29 cellular contexts compared by ENCODE assay signal in genomic region chr5:81696418-81697397, GRCh38. TPM values are rescaled to one million over a fixed set of nuclear protein-coding genes. Genes with fewer than 3 reads are reported as not detected.
DNase-seq lines count a peak whose midpoint lies in the region; ATAC-seq, FAIRE-seq and TF ChIP-seq lines count a peak whose summit lies in the region.
"Had no signal": no experiment of that assay in that cellular context is flagged by ENCODE, and none has a peak within 500 bp of the region (broad histone marks: within the 10 kb centered on the region; RNA-seq: fewer than 3 reads in every experiment).

No MANE protein-coding gene starts in this region.

- H3K4me1 Mint-ChIP-seq in activated CD4-positive, alpha-beta T cell treated with anti-CD3 and anti-CD28 coated beads for 36 hours = peaks cover 19% of the 10 kb centered on the region
- H3K4me1 Mint-ChIP-seq in chondrocyte (ENCODE audit: low read depth) (peaks cover 4% of the 10 kb centered on the region), type B pancreatic cell (ENCODE audit: unreplicated experiment) (no peaks in the 10 kb centered on the region)
- H3K4me1 Mint-ChIP-seq: brain, nephron had no signal

- FAIRE-seq in GM18507 (lab: Jason Lieb, UNC) = peak; percentile 56
- FAIRE-seq: A549, H1, HTR-8/SVneo had no signal

- TF ChIP-seq CTCF in chondrocyte (IDR thresholded peaks at IDR 0.05) = no peak
- no peak for TF ChIP-seq CTCF in type B pancreatic cell (conservative IDR thresholded peaks at IDR 0.05)

- H3K27ac Mint-ChIP-seq in activated CD4-positive, alpha-beta T cell treated with anti-CD3 and anti-CD28 coated beads for 36 hours = peak overlapping the region; percentile 19
- H3K27ac Mint-ChIP-seq in chondrocyte (ENCODE audit: unreplicated experiment) (peak overlapping the region; percentile 18), type B pancreatic cell (peak overlapping the region; percentile 36)
- H3K27ac Mint-ChIP-seq: activated CD4-positive, alpha-beta memory T cell treated with anti-CD3 and anti-CD28 coated beads, Interleukin-2, amount 10 ng/mL, durations not matched to agents 7 days and 5 days; activated naive CD4-positive, alpha-beta T cell treated with anti-CD3 and anti-CD28 coated beads for 36 hours; stimulated activated memory B cell treated with anti-CD40 and anti-IgM and Interleukin-4, amounts not matched to agents 10 μg/mL and 1 μg/mL and 100 μg/mL, for 72 hours; T-helper 2 cell treated with Interferon-gamma antibody and Interleukin-4, amounts not matched to agents 5 μg/mL and 100 μg/mL, for 36 hours had no signal

- H3K9me3 Mint-ChIP-seq in activated CD4-positive, alpha-beta T cell treated with anti-CD3 and anti-CD28 coated beads for 36 hours (ENCODE audit: low read depth) = peaks cover 14% of the 10 kb centered on the region
- H3K9me3 Mint-ChIP-seq in chondrocyte (ENCODE audit: low read depth) (peaks cover 27% of the 10 kb centered on the region), type B pancreatic cell (peaks cover 28% of the 10 kb centered on the region)

- no peak for ATAC-seq in activated CD4-positive, alpha-beta T cell treated with anti-CD3 and anti-CD28 coated beads for 36 hours
- ATAC-seq in GM21515 (IDR thresholded peaks at IDR 0.05; ENCODE audit: unreplicated experiment) (no peak), HG03039 (IDR thresholded peaks at IDR 0.05; ENCODE audit: unreplicated experiment) (no peak)
- ATAC-seq: A549; heart left ventricle; stimulated activated memory B cell treated with anti-CD40 and anti-IgM and Interleukin-4, amounts not matched to agents 10 μg/mL and 1 μg/mL and 100 μg/mL, for 72 hours had no signal

- intact Hi-C loops in activated CD4-positive, alpha-beta T cell treated with anti-CD3 and anti-CD28 coated beads for 36 hours (cut with DNase I, micrococcal nuclease) = no loop called here

- H3K27me3 Mint-ChIP-seq in activated CD4-positive, alpha-beta T cell treated with anti-CD3 and anti-CD28 coated beads for 36 hours = no peaks in the 10 kb centered on the region
- H3K27me3 Mint-ChIP-seq in chondrocyte (ENCODE audit: low read depth) = no peaks in the 10 kb centered on the region
- H3K27me3 Mint-ChIP-seq in type B pancreatic cell = no peaks in the 10 kb centered on the region
- H3K27me3 Mint-ChIP-seq: activated CD4-positive, alpha-beta memory T cell treated with anti-CD3 and anti-CD28 coated beads, Interleukin-2, amount 10 ng/mL, durations not matched to agents 7 days and 5 days; CD8-positive, alpha-beta memory T cell; stimulated activated memory B cell treated with anti-CD40 and anti-IgM and Interleukin-4, amounts not matched to agents 10 μg/mL and 1 μg/mL and 100 μg/mL, for 72 hours had no signal

- no peak overlapping the region for H3K4me3 Mint-ChIP-seq in activated CD4-positive, alpha-beta T cell treated with anti-CD3 and anti-CD28 coated beads for 36 hours
- H3K4me3 Mint-ChIP-seq in chondrocyte (ENCODE audit: unreplicated experiment) (no peak overlapping the region), type B pancreatic cell (no peak overlapping the region)
- H3K4me3 Mint-ChIP-seq: activated CD4-positive, alpha-beta memory T cell treated with anti-CD3 and anti-CD28 coated beads, Interleukin-2, amount 10 ng/mL, durations not matched to agents 7 days and 5 days; activated naive CD4-positive, alpha-beta T cell treated with anti-CD3 and anti-CD28 coated beads for 36 hours; brain; CD8-positive, alpha-beta memory T cell; nephron; stimulated activated memory B cell treated with anti-CD40 and anti-IgM and Interleukin-4, amounts not matched to agents 10 μg/mL and 1 μg/mL and 100 μg/mL, for 72 hours; T-helper 2 cell treated with Interferon-gamma antibody and Interleukin-4, amounts not matched to agents 5 μg/mL and 100 μg/mL, for 36 hours had no signal

- POLR2A ChIA-PET in activated CD4-positive, alpha-beta T cell treated with anti-CD3 and anti-CD28 coated beads for 36 hours (lab: Charles Lee) = interaction anchor here (0.5 kb wide), 1 partner anchor 244 kb away, joined by 3 read pairs; no protein-coding TSS in a partner anchor

- peaks cover 27% of the 10 kb centered on the region for H3K36me3 Mint-ChIP-seq in activated CD4-positive, alpha-beta T cell treated with anti-CD3 and anti-CD28 coated beads for 36 hours (ENCODE audit: low read depth)
- H3K36me3 Mint-ChIP-seq in chondrocyte (ENCODE audit: low read depth) (peaks cover 22% of the 10 kb centered on the region), type B pancreatic cell (peaks cover 47% of the 10 kb centered on the region)

- DNase-seq in activated CD4-positive, alpha-beta T cell treated with anti-CD3 and anti-CD28 coated beads for 36 hours = no peak
- no peak for DNase-seq in activated CD4-positive, alpha-beta T cell treated with anti-CD3 and anti-CD28 coated beads, Interleukin-2, amount 50 U/mL, for 4 hours
- DNase-seq in GM18507 (ENCODE audit: extremely low spot score, insufficient read length, low read depth) (no peak), chondrocyte (ENCODE audit: low spot score) (no peak), type B pancreatic cell (ENCODE audit: extremely low spot score, unreplicated experiment) (no peak), middle frontal gyrus (ENCODE audit: extremely low spot score, low spot score) (no peak)
- DNase-seq: activated CD4-positive, alpha-beta memory T cell treated with anti-CD3 and anti-CD28 coated beads, Interleukin-2, amount 10 ng/mL, durations not matched to agents 7 days and 5 days; activated CD4-positive, CD25-positive, alpha-beta regulatory T cell treated with anti-CD3 and anti-CD28 coated beads, Interleukin-2, amount 50 U/mL, for 72 hours; activated CD8-positive, alpha-beta memory T cell treated with anti-CD3 and anti-CD28 coated beads, Interleukin-2, amount 50 U/mL, for 4 hours; activated naive CD4-positive, alpha-beta T cell treated with anti-CD3 and anti-CD28 coated beads for 36 hours; amniotic stem cell; CD8-positive, alpha-beta memory T cell; DMS153; esophagus squamous epithelium; foreskin melanocyte; heart left ventricle; kidney; NCI-H1092 treated with DMSO at 0.1 percent for 48 hours; NCI-H187 treated with DMSO at 0.1 percent for 48 hours; ovary had no signal

- CTCF ChIA-PET in activated CD4-positive, alpha-beta T cell treated with anti-CD3 and anti-CD28 coated beads for 36 hours (lab: Charles Lee) = no interaction called here

RNA-seq across cellular contexts. Expression of gene SSBP2, which starts 54.2 kb away (rescaled TPM):
- 10 to 100 TPM; 16.9 to 21.4 TPM for total RNA-seq in activated CD4-positive, alpha-beta T cell treated with anti-CD3 and anti-CD28 coated beads for 36 hours
- 47.9 to 61.4 TPM (median 52.0 TPM) in 3 replicates for total RNA-seq in chondrocyte
- total RNA-seq in type B pancreatic cell (ENCODE audit: low replicate concordance) = 85.2 and 102 TPM in 2 replicates
